In genomic region chr18:8073167-8073566, GRCh38 we compare ENCODE assay signal across 26 cellular contexts.
"Had no signal": no experiment of that assay in that cellular context is flagged by ENCODE, and none has a peak within 500 bp of the region (broad histone marks: within the 10 kb centered on the region; RNA-seq: fewer than 3 reads in every experiment).

No MANE protein-coding gene starts in this region.

- ATAC-seq: activated CD4-positive, alpha-beta T cell treated with anti-CD3 and anti-CD28 coated beads for 36 hours; activated CD4-positive, CD25-positive, alpha-beta regulatory T cell treated with anti-CD3 and anti-CD28 coated beads, Interleukin-2, amount 50 U/mL, for 24 hours; activated naive CD4-positive, alpha-beta T cell treated with anti-CD3 and anti-CD28 coated beads, Interleukin-2, amount 50 U/mL, for 72 hours; activated T-cell treated with anti-CD3 and anti-CD28 coated beads, Interleukin-2, amount 50 U/mL, for 4 hours; Panc1; WTC11 had no signal

- H3K27me3 ChIP-seq: adrenal gland, brain microvascular endothelial cell, SJCRH30 had no signal

- H3K4me3 ChIP-seq: adrenal gland, SJCRH30, SK-N-MC had no signal

- FAIRE-seq: TTC549 had no signal

- H3K9me3 ChIP-seq: adrenal gland, SJCRH30 had no signal

- H3K27ac ChIP-seq: adrenal gland, brain microvascular endothelial cell, SJCRH30, SK-N-MC had no signal

- H3K36me3 ChIP-seq: adrenal gland, brain microvascular endothelial cell, SJCRH30 had no signal

- H3K4me1 ChIP-seq: SJCRH30 had no signal

- DNase-seq: activated CD4-positive, alpha-beta T cell treated with anti-CD3 and anti-CD28 coated beads for 36 hours; activated CD4-positive, alpha-beta T cell treated with anti-CD3 and anti-CD28 coated beads, Interleukin-2, amount 10 ng/mL, durations not matched to agents 7 days and 5 days; activated CD4-positive, alpha-beta T cell treated with anti-CD3 and anti-CD28 coated beads, Interleukin-2, amount 50 U/mL, for 48 hours; activated CD8-positive, alpha-beta memory T cell treated with anti-CD3 and anti-CD28 coated beads, Interleukin-2, amount 50 U/mL, for 4 hours; activated gamma-delta T cell treated with Interleukin-2 at 50 U/mL for 16 hours; activated naive CD4-positive, alpha-beta T cell treated with anti-CD3 and anti-CD28 coated beads for 36 hours; activated T-cell treated with anti-CD3 and anti-CD28 coated beads for 4 hours; activated T-cell treated with anti-CD3 and anti-CD28 coated beads, Interleukin-2, amount 50 U/mL, for 4 hours; adrenal gland; anterior cingulate cortex; brain microvascular endothelial cell; central memory CD4-positive, alpha-beta T cell; NCI-H1105; NCI-H1417 treated with DMSO at 0.1 percent for 48 hours; NCI-H187 treated with DMSO at 0.1 percent for 48 hours; NCI-H2081 treated with DMSO at 0.1 percent for 48 hours; NCI-H226; NCI-H524 treated with DMSO at 0.1 percent for 48 hours; SHP77; SJCRH30 had no signal
